In the genomic region with DNA sequence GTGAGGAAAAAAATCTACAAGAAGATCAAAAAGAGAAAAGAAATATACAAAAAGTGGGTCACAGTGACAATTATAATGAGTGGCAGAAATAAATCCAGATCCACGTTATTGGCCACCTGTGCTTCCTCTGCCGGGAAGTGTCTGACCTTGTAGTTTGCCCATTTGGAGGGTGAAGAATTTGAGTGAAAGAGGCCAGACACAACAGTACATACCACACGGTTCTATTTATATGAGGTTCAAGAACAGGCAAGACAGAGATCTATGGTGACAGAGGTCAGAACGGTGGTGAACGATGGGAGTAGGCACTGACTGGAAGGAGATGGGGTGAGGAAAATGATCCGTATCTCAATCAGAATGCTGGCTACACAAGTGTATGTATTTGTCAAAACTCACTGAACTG, we compare ENCODE assay signal across 22 cellular contexts.
"Had no signal": no experiment of that assay in that cellular context is flagged by ENCODE, and none has a peak within 500 bp of the region (broad histone marks: within the 10 kb centered on the region; RNA-seq: fewer than 3 reads in every experiment).

No MANE protein-coding gene starts in this region.

- H3K4me3 Mint-ChIP-seq: activated CD8-positive, alpha-beta T cell treated with anti-CD3 and anti-CD28 coated beads for 36 hours; activated naive CD4-positive, alpha-beta T cell treated with anti-CD3 and anti-CD28 coated beads, Interleukin-2, amount 10 ng/mL, durations not matched to agents 7 days and 5 days; activated naive CD8-positive, alpha-beta T cell treated with anti-CD3 and anti-CD28 coated beads, Interleukin-2, amount 10 ng/mL, durations not matched to agents 7 days and 5 days; activated T-cell treated with anti-CD3 and anti-CD28 coated beads, Interleukin-2, amount 50 U/mL, for 72 hours had no signal

- H3K36me3 ChIP-seq: adrenal gland had no signal

- H3K27me3 ChIP-seq: adrenal gland had no signal

- H3K4me3 ChIP-seq: adrenal gland, K562, SK-N-MC had no signal

- H3K27me3 Mint-ChIP-seq: activated CD8-positive, alpha-beta T cell treated with anti-CD3 and anti-CD28 coated beads for 36 hours; activated naive CD4-positive, alpha-beta T cell treated with anti-CD3 and anti-CD28 coated beads, Interleukin-2, amount 10 ng/mL, durations not matched to agents 7 days and 5 days; activated naive CD8-positive, alpha-beta T cell treated with anti-CD3 and anti-CD28 coated beads, Interleukin-2, amount 10 ng/mL, durations not matched to agents 7 days and 5 days; T-cell had no signal

- H3K9me3 Mint-ChIP-seq: activated CD8-positive, alpha-beta T cell treated with anti-CD3 and anti-CD28 coated beads for 36 hours; activated naive CD4-positive, alpha-beta T cell treated with anti-CD3 and anti-CD28 coated beads, Interleukin-2, amount 10 ng/mL, durations not matched to agents 7 days and 5 days; activated naive CD8-positive, alpha-beta T cell treated with anti-CD3 and anti-CD28 coated beads, Interleukin-2, amount 10 ng/mL, durations not matched to agents 7 days and 5 days; activated T-cell treated with anti-CD3 and anti-CD28 coated beads, Interleukin-2, amount 50 U/mL, for 72 hours; activated T-helper 2 cell treated with anti-CD3 and anti-CD28 coated beads, Interferon-gamma antibody, Interleukin-2, Interleukin-4, amounts not matched to agents 10 μg/mL and 5 μg/mL and 100 μg/mL, durations not matched to agents 14 hours and 24 hours and 36 hours; T-cell had no signal

- H3K27ac ChIP-seq: SK-N-MC had no signal

- DNase-seq: activated CD4-positive, alpha-beta T cell treated with anti-CD3 and anti-CD28 coated beads for 4 hours; activated CD8-positive, alpha-beta memory T cell treated with anti-CD3 and anti-CD28 coated beads, Interleukin-2, amount 50 U/mL, for 4 hours; activated CD8-positive, alpha-beta T cell treated with anti-CD3 and anti-CD28 coated beads for 36 hours; activated gamma-delta T cell treated with Interleukin-2 at 50 U/mL for 16 hours; activated naive CD4-positive, alpha-beta T cell treated with anti-CD3 and anti-CD28 coated beads, Interleukin-2, amount 10 ng/mL, durations not matched to agents 7 days and 5 days; activated naive CD8-positive, alpha-beta T cell treated with anti-CD3 and anti-CD28 coated beads, Interleukin-2, amount 10 ng/mL, durations not matched to agents 7 days and 5 days; activated T-cell treated with anti-CD3 and anti-CD28 coated beads, Interleukin-2, amount 50 U/mL, for 72 hours; anterior cingulate cortex; Karpas-422; MM.1S; NCI-H1105; NCI-H1436; NCI-H1694 treated with DMSO at 0.1 percent for 48 hours; NCI-H2081; NCI-H510A treated with DMSO at 0.1 percent for 48 hours; PC-3; SIG-M5; T-cell had no signal

- H3K27ac Mint-ChIP-seq: activated CD8-positive, alpha-beta T cell treated with anti-CD3 and anti-CD28 coated beads for 36 hours; activated naive CD4-positive, alpha-beta T cell treated with anti-CD3 and anti-CD28 coated beads, Interleukin-2, amount 10 ng/mL, durations not matched to agents 7 days and 5 days; activated naive CD8-positive, alpha-beta T cell treated with anti-CD3 and anti-CD28 coated beads, Interleukin-2, amount 10 ng/mL, durations not matched to agents 7 days and 5 days; activated T-cell treated with anti-CD3 and anti-CD28 coated beads, Interleukin-2, amount 50 U/mL, for 72 hours; activated T-helper 2 cell treated with anti-CD3 and anti-CD28 coated beads, Interferon-gamma antibody, Interleukin-2, Interleukin-4, amounts not matched to agents 10 μg/mL and 5 μg/mL and 100 μg/mL, durations not matched to agents 14 hours and 24 hours and 36 hours; T-cell had no signal

- H3K9me3 ChIP-seq: adrenal gland had no signal
